31 cellular contexts compared by ENCODE assay signal in the genomic region with DNA sequence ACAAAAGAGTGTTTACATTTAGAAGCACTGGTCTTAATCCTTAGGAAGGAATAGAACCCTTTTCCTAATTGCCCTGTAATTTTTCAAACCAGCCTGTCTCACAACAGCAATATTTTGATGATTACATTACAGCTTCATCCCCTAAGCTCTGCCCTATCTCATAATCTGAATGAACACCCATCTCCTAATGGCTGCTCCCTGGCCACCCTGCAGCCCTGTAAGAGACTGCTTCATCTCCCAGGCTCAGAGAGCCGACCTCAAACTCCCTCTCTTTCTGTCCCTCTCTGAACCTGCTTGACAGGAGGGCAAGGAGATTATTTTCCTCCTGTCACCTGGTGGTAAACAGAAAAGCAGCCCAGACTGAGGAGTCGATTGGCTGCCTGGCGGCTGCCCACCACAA.
"Had no signal": no experiment of that assay in that cellular context is flagged by ENCODE, and none has a peak within 500 bp of the region (broad histone marks: within the 10 kb centered on the region; RNA-seq: fewer than 3 reads in every experiment).

No MANE protein-coding gene starts in this region.

- H3K27ac ChIP-seq: colonic mucosa, epithelial cell of prostate, gastrocnemius medialis, prostate gland, right atrium auricular region, testis, tibial artery, upper lobe of left lung, uterus had no signal

- H3K36me3 Mint-ChIP-seq: memory B cell; naive B cell; stimulated activated memory B cell treated with anti-CD40 and anti-IgM and Interleukin-4, amounts not matched to agents 10 μg/mL and 1 μg/mL and 100 μg/mL, for 72 hours had no signal

- H3K27ac Mint-ChIP-seq: dendritic cell treated with granulocyte-macrophage colony-stimulating factor and Interleukin-4, amounts not matched to agents 40 ng/mL and 50 ng/mL, for 4 days; endodermal cell; memory B cell; mesothelial cell of epicardium; naive B cell; natural killer cell treated with Interleukin-12 subunit alpha and Interleukin-12 subunit beta and Interleukin-15 and Interleukin-18, amount 100 ng/mL, for 72 hours; stimulated activated memory B cell treated with anti-CD40 and anti-IgM and Interleukin-4, amounts not matched to agents 10 μg/mL and 1 μg/mL and 100 μg/mL, for 72 hours had no signal

- H3K36me3 ChIP-seq: colonic mucosa, gastrocnemius medialis, prostate gland, right atrium auricular region, tibial artery, upper lobe of left lung, uterus had no signal

- H3K4me1 Mint-ChIP-seq: memory B cell; naive B cell; stimulated activated memory B cell treated with anti-CD40 and anti-IgM and Interleukin-4, amounts not matched to agents 10 μg/mL and 1 μg/mL and 100 μg/mL, for 72 hours had no signal

- H3K27me3 ChIP-seq: colonic mucosa, gastrocnemius medialis, right atrium auricular region, testis, tibial artery, upper lobe of left lung, uterus had no signal

- H3K9me3 ChIP-seq: colonic mucosa, gastrocnemius medialis, mucosa of descending colon, prostate gland, right atrium auricular region, testis, tibial artery, upper lobe of left lung, uterus had no signal

- DNase-seq: colonic mucosa; effector CD8-positive, alpha-beta T cell; endodermal cell; foreskin fibroblast; gastrocnemius medialis; head of caudate nucleus; kidney; mucosa of descending colon; naive B cell; nucleus accumbens; stimulated activated CD4-positive, alpha-beta T cell treated with anti-CD3 and anti-CD28 coated beads, Interleukin-2, amount 100 ng/mL, for 24 hours; stimulated activated CD4-positive, alpha-beta T cell treated with anti-CD3 and anti-CD28 coated beads, Interleukin-4, amount 100 ng/mL, for 24 hours; stimulated activated naive CD8-positive, alpha-beta T cell treated with anti-CD3 and anti-CD28 coated beads, Interleukin-15, Interleukin-2, amounts not matched to agents 100 U/mL and 50 U/mL, for 24 hours; substantia nigra; testis; tibial artery; upper lobe of left lung; uterus had no signal

- ATAC-seq: esophagus mucosa; gastrocnemius medialis; left lobe of liver; mucosa of descending colon; natural killer cell treated with Interleukin-12 subunit alpha and Interleukin-12 subunit beta and Interleukin-15 and Interleukin-18, amount 100 ng/mL, for 72 hours; sciatic nerve; stimulated activated memory B cell treated with anti-CD40 and anti-IgM and Interleukin-4, amounts not matched to agents 10 μg/mL and 1 μg/mL and 100 μg/mL, for 72 hours; stimulated activated naive CD8-positive, alpha-beta T cell treated with anti-CD3 and anti-CD28 coated beads, Interleukin-15, Interleukin-2, amounts not matched to agents 100 U/mL and 50 U/mL, for 24 hours had no signal

- H3K9me3 Mint-ChIP-seq: memory B cell; stimulated activated memory B cell treated with anti-CD40 and anti-IgM and Interleukin-4, amounts not matched to agents 10 μg/mL and 1 μg/mL and 100 μg/mL, for 72 hours had no signal

- H3K4me1 ChIP-seq: colonic mucosa, prostate gland, right atrium auricular region, testis, tibial artery, upper lobe of left lung, uterus had no signal

- H3K4me3 ChIP-seq: colonic mucosa, gastrocnemius medialis, lung, mucosa of descending colon, prostate gland, right atrium auricular region, testis, tibial artery, upper lobe of left lung, uterus had no signal

- H3K4me3 Mint-ChIP-seq: dendritic cell treated with granulocyte-macrophage colony-stimulating factor and Interleukin-4, amounts not matched to agents 40 ng/mL and 50 ng/mL, for 4 days; endodermal cell; memory B cell; mesothelial cell of epicardium; natural killer cell treated with Interleukin-12 subunit alpha and Interleukin-12 subunit beta and Interleukin-15 and Interleukin-18, amount 100 ng/mL, for 72 hours; neural crest cell; stimulated activated memory B cell treated with anti-CD40 and anti-IgM and Interleukin-4, amounts not matched to agents 10 μg/mL and 1 μg/mL and 100 μg/mL, for 72 hours had no signal
